ENCODE assay signal across 8 cellular contexts in the genomic region with DNA sequence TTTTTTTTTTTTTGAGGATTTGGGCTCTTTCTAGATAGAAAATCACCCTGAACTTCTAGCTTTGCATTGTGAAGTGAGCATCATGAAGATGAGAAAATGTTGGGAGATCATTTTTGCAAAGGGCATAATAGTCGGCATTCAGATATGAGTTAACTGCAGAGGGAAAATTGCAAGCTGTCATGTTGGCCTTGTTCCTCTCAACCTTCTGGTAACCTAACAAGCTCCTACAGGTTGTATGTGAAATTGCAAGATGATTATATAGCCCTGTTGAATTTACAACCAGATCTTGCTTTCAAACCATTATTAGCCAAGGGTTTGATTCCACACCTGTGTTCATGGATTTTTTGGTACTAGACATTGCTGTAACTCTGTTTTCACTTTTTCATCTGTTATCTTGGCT. TPM values are rescaled to one million over a fixed set of nuclear protein-coding genes. Genes with fewer than 3 reads are reported as not detected.
A peak's percentile ranks its signal among the peaks of the same experiment; 100 is the strongest.
DNase-seq lines count a peak whose midpoint lies in the region; ATAC-seq and TF ChIP-seq lines count a peak whose summit lies in the region.

No MANE protein-coding gene starts in this region.

- DNase-seq in NCI-H510A treated with DMSO at 0.1 percent for 48 hours (lab: John Stamatoyannopoulos, UW) (peak; percentile 28), NCI-H510A (lab: John Stamatoyannopoulos, UW) (no peak), Kasumi-1 (lab: John Stamatoyannopoulos, UW) (peak; percentile 60 to 74), kidney tubule cell (ENCODE audit: low spot score) (peak; percentile 60), prostate gland (ENCODE audit: low spot score) (no peak), tibial artery (no peak)
- no peak for DNase-seq in activated CD4-positive, alpha-beta memory T cell treated with anti-CD3 and anti-CD28 coated beads, Interleukin-2, amount 10 ng/mL, durations not matched to agents 7 days and 5 days
- no peak for DNase-seq in activated naive CD4-positive, alpha-beta T cell treated with anti-CD3 and anti-CD28 coated beads, Interleukin-2, amount 50 U/mL, for 72 hours (ENCODE audit: low spot score in 2 of 2)

- peaks cover 7% of the 10 kb centered on the region for H3K4me1 ChIP-seq in prostate gland (replicated peaks)
- H3K4me1 ChIP-seq in tibial artery = peaks cover 0 to 41% (median 21%) of the 10 kb centered on the region in 4 donors

- H3K9me3 ChIP-seq in prostate gland (no peaks in the 10 kb centered on the region), tibial artery (no peaks in the 10 kb centered on the region)

- H3K27me3 ChIP-seq in prostate gland (replicated peaks; ENCODE audit: insufficient read depth) (no peaks in the 10 kb centered on the region), tibial artery (no peaks in the 10 kb centered on the region)

- CTCF ChIA-PET in activated CD4-positive, alpha-beta memory T cell treated with anti-CD3 and anti-CD28 coated beads, Interleukin-2, amount 10 ng/mL, durations not matched to agents 7 days and 5 days (lab: Charles Lee) = interaction anchor here (0.8 to 3.0 kb wide), 14 partner anchors 9 to 261 kb away, joined by 3 to 14 read pairs (median 4); a partner anchor contains a TSS

- 32% methylated on average over 1 of the region's 1 CpG for WGBS in prostate gland

- intact Hi-C loops in prostate gland (cut with DNase I) = no loop called here
- intact Hi-C loops in tibial artery (cut with DNase I; ENCODE audit: low total_unique reads) = no loop called here

- H3K4me3 ChIP-seq in prostate gland = no peak overlapping the region
- H3K4me3 ChIP-seq in tibial artery = no peak overlapping the region

- ATAC-seq in activated naive CD4-positive, alpha-beta T cell treated with anti-CD3 and anti-CD28 coated beads, Interleukin-2, amount 50 U/mL, for 72 hours = no peak

- TF ChIP-seq CTCF in prostate gland (IDR thresholded peaks at IDR 0.05) (peak in 2 of 4 experiments; percentile 30 to 32), tibial artery (IDR thresholded peaks at IDR 0.05) (no peak)

- no peak for TF ChIP-seq POLR2A in prostate gland (IDR thresholded peaks at IDR 0.05)

- peaks cover 49% of the 10 kb centered on the region for H3K4me1 Mint-ChIP-seq in activated CD4-positive, alpha-beta memory T cell treated with anti-CD3 and anti-CD28 coated beads, Interleukin-2, amount 10 ng/mL, durations not matched to agents 7 days and 5 days

- no peak overlapping the region for H3K27ac ChIP-seq in prostate gland
- H3K27ac ChIP-seq in tibial artery = no peak overlapping the region

- peak overlapping the region; percentile 60 for H3K4me3 Mint-ChIP-seq in activated CD4-positive, alpha-beta memory T cell treated with anti-CD3 and anti-CD28 coated beads, Interleukin-2, amount 10 ng/mL, durations not matched to agents 7 days and 5 days

- no peaks in the 10 kb centered on the region for H3K9me3 Mint-ChIP-seq in activated CD4-positive, alpha-beta memory T cell treated with anti-CD3 and anti-CD28 coated beads, Interleukin-2, amount 10 ng/mL, durations not matched to agents 7 days and 5 days
- no peaks in the 10 kb centered on the region for H3K9me3 Mint-ChIP-seq in activated naive CD4-positive, alpha-beta T cell treated with anti-CD3 and anti-CD28 coated beads, Interleukin-2, amount 50 U/mL, for 72 hours

- peak overlapping the region; percentile 34 for H3K27ac Mint-ChIP-seq in activated CD4-positive, alpha-beta memory T cell treated with anti-CD3 and anti-CD28 coated beads, Interleukin-2, amount 10 ng/mL, durations not matched to agents 7 days and 5 days
- no peak overlapping the region for H3K27ac Mint-ChIP-seq in activated naive CD4-positive, alpha-beta T cell treated with anti-CD3 and anti-CD28 coated beads, Interleukin-2, amount 50 U/mL, for 72 hours

- no peaks in the 10 kb centered on the region for H3K27me3 Mint-ChIP-seq in activated CD4-positive, alpha-beta memory T cell treated with anti-CD3 and anti-CD28 coated beads, Interleukin-2, amount 10 ng/mL, durations not matched to agents 7 days and 5 days

- POLR2A ChIA-PET in activated CD4-positive, alpha-beta memory T cell treated with anti-CD3 and anti-CD28 coated beads, Interleukin-2, amount 10 ng/mL, durations not matched to agents 7 days and 5 days (lab: Charles Lee) = interaction anchor here (0.7 to 6.5 kb wide), 9 partner anchors 11 to 568 kb away, joined by 3 to 62 read pairs (median 10); a partner anchor contains a TSS

- H3K36me3 ChIP-seq in prostate gland = peaks cover 0 to under 1% of the 10 kb centered on the region in 2 donors
- H3K36me3 ChIP-seq in tibial artery = peaks cover 4 to 5% (median 5%) of the 10 kb centered on the region in 3 donors

- H3K36me3 Mint-ChIP-seq in activated CD4-positive, alpha-beta memory T cell treated with anti-CD3 and anti-CD28 coated beads, Interleukin-2, amount 10 ng/mL, durations not matched to agents 7 days and 5 days (ENCODE audit: low read depth) = peaks cover 23% of the 10 kb centered on the region
- peaks cover 15 to 17% of the 10 kb centered on the region in 2 donors for H3K36me3 Mint-ChIP-seq in activated naive CD4-positive, alpha-beta T cell treated with anti-CD3 and anti-CD28 coated beads, Interleukin-2, amount 50 U/mL, for 72 hours

RNA-seq across cellular contexts. Expression of a gene that starts 2.2 kb away (rescaled TPM):
- 10 to 100 TPM; 34.1 to 35.2 TPM for total RNA-seq in activated CD4-positive, alpha-beta memory T cell treated with anti-CD3 and anti-CD28 coated beads, Interleukin-2, amount 10 ng/mL, durations not matched to agents 7 days and 5 days
- 10 to 100 TPM; 35.7 to 42.1 TPM for total RNA-seq in prostate gland
- 10 to 100 TPM; 30.9 to 33.4 TPM for total RNA-seq in activated naive CD4-positive, alpha-beta T cell treated with anti-CD3 and anti-CD28 coated beads, Interleukin-2, amount 50 U/mL, for 72 hours

RNA-seq across cellular contexts. Expression of a gene that starts 32.7 kb away (rescaled TPM):
- total RNA-seq in activated CD4-positive, alpha-beta memory T cell treated with anti-CD3 and anti-CD28 coated beads, Interleukin-2, amount 10 ng/mL, durations not matched to agents 7 days and 5 days = 10 to 100 TPM; 50.0 to 51.6 TPM
- 10 to 100 TPM; 85.7 to 86.7 TPM for total RNA-seq in prostate gland
- total RNA-seq in activated naive CD4-positive, alpha-beta T cell treated with anti-CD3 and anti-CD28 coated beads, Interleukin-2, amount 50 U/mL, for 72 hours = 10 to 100 TPM; 68.6 to 94.7 TPM

RNA-seq across cellular contexts. Expression of a gene that starts 45.4 kb away (rescaled TPM):
- total RNA-seq in activated CD4-positive, alpha-beta memory T cell treated with anti-CD3 and anti-CD28 coated beads, Interleukin-2, amount 10 ng/mL, durations not matched to agents 7 days and 5 days = 10 to 100 TPM; 76.1 to 80.8 TPM
- total RNA-seq in prostate gland = 10 to 100 TPM; 53.6 to 57.7 TPM
- total RNA-seq in activated naive CD4-positive, alpha-beta T cell treated with anti-CD3 and anti-CD28 coated beads, Interleukin-2, amount 50 U/mL, for 72 hours = 10 to 100 TPM; 73.6 to 78.1 TPM

RNA-seq across cellular contexts. Expression of a gene that starts 53.9 kb away (rescaled TPM):
- 1,000 to 10,000 TPM; 1,074 to 1,084 TPM for total RNA-seq in activated CD4-positive, alpha-beta memory T cell treated with anti-CD3 and anti-CD28 coated beads, Interleukin-2, amount 10 ng/mL, durations not matched to agents 7 days and 5 days
- 1,000 to 10,000 TPM in 1 of 2 donors, 100 to 1,000 TPM in 1; 784 to 1,458 TPM for total RNA-seq in prostate gland
- 1,000 to 10,000 TPM; 1,409 to 1,417 TPM for total RNA-seq in activated naive CD4-positive, alpha-beta T cell treated with anti-CD3 and anti-CD28 coated beads, Interleukin-2, amount 50 U/mL, for 72 hours

RNA-seq across cellular contexts. Expression of a gene that starts 55.0 kb away (rescaled TPM):
- total RNA-seq in activated CD4-positive, alpha-beta memory T cell treated with anti-CD3 and anti-CD28 coated beads, Interleukin-2, amount 10 ng/mL, durations not matched to agents 7 days and 5 days = 10 to 100 TPM; 33.5 to 37.6 TPM
- total RNA-seq in prostate gland = 10 to 100 TPM; 26.3 to 27.3 TPM
- 10 to 100 TPM; 43.6 to 53.2 TPM for total RNA-seq in activated naive CD4-positive, alpha-beta T cell treated with anti-CD3 and anti-CD28 coated beads, Interleukin-2, amount 50 U/mL, for 72 hours

Comparison
In these comparisons a context has a peak if more than half of its experiments do, and no peak if none do; other contexts are left out.
1. DNase-seq: peak in NCI-H510A treated with DMSO at 0.1 percent for 48 hours (single experiment), Kasumi-1 (2 of 2) and kidney tubule cell (single experiment); none in NCI-H510A (single experiment), activated CD4-positive, alpha-beta memory T cell treated with anti-CD3 and anti-CD28 coated beads, Interleukin-2, amount 10 ng/mL, durations not matched to agents 7 days and 5 days (single experiment), prostate gland (single experiment), tibial artery (0 of 2) and activated naive CD4-positive, alpha-beta T cell treated with anti-CD3 and anti-CD28 coated beads, Interleukin-2, amount 50 U/mL, for 72 hours (0 of 2).